ENCODE assay signal across 16 cellular contexts in the genomic region with DNA sequence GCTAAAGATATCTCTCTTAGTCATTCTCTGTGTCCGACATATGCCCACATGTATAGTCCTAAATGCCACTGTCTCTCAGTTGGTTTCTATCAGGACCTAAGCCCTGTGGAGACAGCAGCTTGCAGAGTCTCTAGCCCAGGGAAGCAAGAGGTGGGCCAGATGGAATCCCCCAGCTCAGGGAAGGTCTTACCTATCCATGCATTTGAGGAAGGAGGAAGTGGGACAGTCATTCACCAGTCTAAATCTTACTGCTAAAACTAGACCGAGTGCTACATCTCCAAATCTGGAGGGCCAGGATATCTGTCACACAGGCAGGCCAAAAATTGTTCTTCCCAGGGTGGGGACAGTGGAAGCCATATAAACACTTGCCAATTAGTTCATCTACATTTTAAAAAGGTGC. TPM values are rescaled to one million over a fixed set of nuclear protein-coding genes. Genes with fewer than 3 reads are reported as not detected.
DNase-seq lines count a peak whose midpoint lies in the region; ATAC-seq and TF ChIP-seq lines count a peak whose summit lies in the region.
"Had no signal": no experiment of that assay in that cellular context is flagged by ENCODE, and none has a peak within 500 bp of the region (broad histone marks: within the 10 kb centered on the region; RNA-seq: fewer than 3 reads in every experiment).

No MANE protein-coding gene starts in this region.

- no peaks in the 10 kb centered on the region for H3K9me3 Mint-ChIP-seq in central memory CD8-positive, alpha-beta T cell
- peaks cover 8% of the 10 kb centered on the region in 2 donors for H3K9me3 Mint-ChIP-seq in stimulated activated naive B cell treated with anti-CD40 and anti-IgM and Interleukin-4, amounts not matched to agents 10 μg/mL and 1 μg/mL and 100 μg/mL, for 72 hours
- H3K9me3 Mint-ChIP-seq in neural progenitor cell, result peaks cover 2% of the 10 kb centered on the region

- H3K36me3 Mint-ChIP-seq in central memory CD8-positive, alpha-beta T cell (ENCODE audit: insufficient read depth), result peaks cover 5% of the 10 kb centered on the region
- H3K36me3 Mint-ChIP-seq in stimulated activated naive B cell treated with anti-CD40 and anti-IgM and Interleukin-4, amounts not matched to agents 10 μg/mL and 1 μg/mL and 100 μg/mL, for 72 hours, result peaks cover 7 to 10% of the 10 kb centered on the region in 2 donors
- H3K36me3 Mint-ChIP-seq in neural progenitor cell, result no peaks in the 10 kb centered on the region
- H3K36me3 Mint-ChIP-seq: CD14-positive monocyte had no signal

- TF ChIP-seq CTCF in DOHH2 (IDR thresholded peaks at IDR 0.05; ENCODE audit: low read depth, low read length, poor library complexity, severe bottlenecking) (no peak), Loucy (conservative IDR thresholded peaks at IDR 0.05; ENCODE audit: low read length) (no peak), neural progenitor cell (IDR thresholded peaks at IDR 0.05) (no peak)

- H3K4me1 Mint-ChIP-seq in central memory CD8-positive, alpha-beta T cell, result peaks cover 46% of the 10 kb centered on the region
- peaks cover 38 to 75% of the 10 kb centered on the region in 2 donors for H3K4me1 Mint-ChIP-seq in stimulated activated naive B cell treated with anti-CD40 and anti-IgM and Interleukin-4, amounts not matched to agents 10 μg/mL and 1 μg/mL and 100 μg/mL, for 72 hours
- H3K4me1 Mint-ChIP-seq in neural progenitor cell, result no peaks in the 10 kb centered on the region
- H3K4me1 Mint-ChIP-seq: CD14-positive monocyte had no signal

- H3K9ac ChIP-seq in Loucy (ENCODE audit: low read depth, low read length, poor library complexity, severe bottlenecking) (peak overlapping the region; percentile 46), neural progenitor cell (no peak overlapping the region)

- H3K36me3 ChIP-seq in DOHH2 (ENCODE audit: control insufficient read depth, low read length), result no peaks in the 10 kb centered on the region; the same call in 1 of the 2 replicates
- no peaks in the 10 kb centered on the region for H3K36me3 ChIP-seq in Loucy (ENCODE audit: insufficient read depth, low read length)
- H3K36me3 ChIP-seq in neural progenitor cell, result no peaks in the 10 kb centered on the region

- H3K79me2 ChIP-seq in DOHH2 (ENCODE audit: control insufficient read depth, low read length), result no peaks in the 10 kb centered on the region
- H3K79me2 ChIP-seq in Loucy (ENCODE audit: insufficient read depth, low read length), result no peaks in the 10 kb centered on the region
- H3K79me2 ChIP-seq in neural progenitor cell (ENCODE audit: low read depth), result no peaks in the 10 kb centered on the region

- H3K27me3 Mint-ChIP-seq in central memory CD8-positive, alpha-beta T cell, result no peaks in the 10 kb centered on the region
- no peaks in the 10 kb centered on the region for H3K27me3 Mint-ChIP-seq in stimulated activated naive B cell treated with anti-CD40 and anti-IgM and Interleukin-4, amounts not matched to agents 10 μg/mL and 1 μg/mL and 100 μg/mL, for 72 hours
- H3K27me3 Mint-ChIP-seq in neural progenitor cell (ENCODE audit: insufficient read depth, low read depth), result no peaks in the 10 kb centered on the region

- H3K4me2 ChIP-seq in DOHH2 (ENCODE audit: low read length), result peak overlapping the region; percentile 73
- peak overlapping the region; percentile 68 for H3K4me2 ChIP-seq in Loucy (ENCODE audit: low read depth, low read length, poor library complexity, severe bottlenecking)
- H3K4me2 ChIP-seq in neural progenitor cell, result no peak overlapping the region

- peak overlapping the region; percentile 89 for H3K27ac Mint-ChIP-seq in central memory CD8-positive, alpha-beta T cell (ENCODE audit: low read depth)
- H3K27ac Mint-ChIP-seq in stimulated activated naive B cell treated with anti-CD40 and anti-IgM and Interleukin-4, amounts not matched to agents 10 μg/mL and 1 μg/mL and 100 μg/mL, for 72 hours, result peak overlapping the region; percentile 51
- H3K27ac Mint-ChIP-seq in neural progenitor cell, result no peak overlapping the region

- H3F3A ChIP-seq in DOHH2 (ENCODE audit: control insufficient read depth, insufficient read depth) (peaks cover 29% of the 10 kb centered on the region), Loucy (ENCODE audit: low read depth) (peaks cover 11% of the 10 kb centered on the region; the same call in 1 of the 2 replicates), neural progenitor cell (ENCODE audit: low read depth) (no peaks in the 10 kb centered on the region)

- no peaks in the 10 kb centered on the region for H3K9me2 ChIP-seq in DOHH2 (replicated peaks; ENCODE audit: control insufficient read depth, low read length)
- no peaks in the 10 kb centered on the region for H3K9me2 ChIP-seq in Loucy (replicated peaks; ENCODE audit: low read depth, low read length)

- no peak for DNase-seq in central memory CD8-positive, alpha-beta T cell (ENCODE audit: low spot score in 2 of 2)
- no peak for DNase-seq in stimulated activated naive B cell treated with anti-CD40 and anti-IgM and Interleukin-4, amounts not matched to agents 10 μg/mL and 1 μg/mL and 100 μg/mL, for 72 hours
- no peak for DNase-seq in neural progenitor cell (ENCODE audit: low spot score)
- no peak for DNase-seq in NCI-H524 (lab: John Stamatoyannopoulos, UW)
- DNase-seq: DMS79 treated with DMSO at 0.1 percent for 48 hours, KG1, MV-4-11, NCI-H1417, NCI-H187 treated with DMSO at 0.1 percent for 48 hours, NCI-H2227 treated with DMSO at 0.1 percent for 48 hours, NCI-H510A treated with DMSO at 0.1 percent for 48 hours had no signal

- no peak overlapping the region for H3K4me3 Mint-ChIP-seq in central memory CD8-positive, alpha-beta T cell
- H3K4me3 Mint-ChIP-seq in stimulated activated naive B cell treated with anti-CD40 and anti-IgM and Interleukin-4, amounts not matched to agents 10 μg/mL and 1 μg/mL and 100 μg/mL, for 72 hours, result peak overlapping the region in 1 of 2 donors; percentile 32
- H3K4me3 Mint-ChIP-seq in neural progenitor cell, result no peak overlapping the region
- H3K4me3 Mint-ChIP-seq: CD14-positive monocyte had no signal

- H3K27me3 ChIP-seq in DOHH2 (ENCODE audit: control insufficient read depth, low read length), result peaks cover 3% of the 10 kb centered on the region; the same call in 1 of the 2 replicates
- H3K27me3 ChIP-seq in Loucy (ENCODE audit: insufficient read depth, low read length, poor library complexity, severe bottlenecking), result no peaks in the 10 kb centered on the region
- no peaks in the 10 kb centered on the region for H3K27me3 ChIP-seq in neural progenitor cell

- H4K20me1 ChIP-seq in DOHH2 (ENCODE audit: control insufficient read depth, insufficient read depth, low read depth, low read length), result no peaks in the 10 kb centered on the region
- H4K20me1 ChIP-seq in Loucy (ENCODE audit: insufficient read depth, low read length, poor library complexity, severe bottlenecking), result no peaks in the 10 kb centered on the region
- no peaks in the 10 kb centered on the region for H4K20me1 ChIP-seq in neural progenitor cell (ENCODE audit: low read depth)

- H2AFZ ChIP-seq in Loucy (ENCODE audit: low read length) (0 out of 2 replicates have a peak overlapping the region, but pooled peaks have one; percentile 34), neural progenitor cell (replicated peaks) (no peak overlapping the region)

- no peak for ATAC-seq in central memory CD8-positive, alpha-beta T cell (replicated peaks; ENCODE audit: extremely low read depth, poor library complexity, severe bottlenecking)
- peak; percentile 37 to 45 for ATAC-seq in stimulated activated naive B cell treated with anti-CD40 and anti-IgM and Interleukin-4, amounts not matched to agents 10 μg/mL and 1 μg/mL and 100 μg/mL, for 72 hours (replicated peaks)
- no peak for ATAC-seq in GM18867 (IDR thresholded peaks at IDR 0.05; ENCODE audit: unreplicated experiment)
- ATAC-seq: Right ventricle myocardium inferior had no signal

- H3K4me1 ChIP-seq in DOHH2 (ENCODE audit: control insufficient read depth, low read length) (peaks cover 63% of the 10 kb centered on the region), Loucy (ENCODE audit: insufficient read depth, low read length, poor library complexity, severe bottlenecking) (peaks cover 63% of the 10 kb centered on the region), neural progenitor cell (no peaks in the 10 kb centered on the region)

- H3K4me3 ChIP-seq in DOHH2 (ENCODE audit: low read length), result peak overlapping the region; percentile 48
- H3K4me3 ChIP-seq in Loucy (ENCODE audit: low read length, poor library complexity, severe bottlenecking), result peak overlapping the region; percentile 49
- no peak overlapping the region for H3K4me3 ChIP-seq in neural progenitor cell

- H3K9me3 ChIP-seq in DOHH2 (ENCODE audit: control insufficient read depth, insufficient read depth, low read length) (no peaks in the 10 kb centered on the region), Loucy (ENCODE audit: insufficient read depth, low read depth, low read length) (no peaks in the 10 kb centered on the region), neural progenitor cell (ENCODE audit: low read depth) (no peaks in the 10 kb centered on the region)

- peak overlapping the region; percentile 56 for H3K27ac ChIP-seq in DOHH2 (ENCODE audit: low read depth, low read length)
- H3K27ac ChIP-seq in neural progenitor cell, result no peak overlapping the region

RNA-seq across cellular contexts. Expression of a gene that starts 26.4 kb away (rescaled TPM):
- 37.8 and 43.7 TPM in 2 replicates for total RNA-seq in neural progenitor cell (ENCODE audit: low replicate concordance)

Comparison
In these comparisons a context has a peak if more than half of its experiments do, and no peak if none do; other contexts are left out.
1. ATAC-seq: peak in stimulated activated naive B cell treated with anti-CD40 and anti-IgM and Interleukin-4, amounts not matched to agents 10 μg/mL and 1 μg/mL and 100 μg/mL, for 72 hours (2 of 2); none in central memory CD8-positive, alpha-beta T cell (single experiment) and GM18867 (single experiment).